Comparison of ENCODE assay signal across 15 cellular contexts in the genomic region with DNA sequence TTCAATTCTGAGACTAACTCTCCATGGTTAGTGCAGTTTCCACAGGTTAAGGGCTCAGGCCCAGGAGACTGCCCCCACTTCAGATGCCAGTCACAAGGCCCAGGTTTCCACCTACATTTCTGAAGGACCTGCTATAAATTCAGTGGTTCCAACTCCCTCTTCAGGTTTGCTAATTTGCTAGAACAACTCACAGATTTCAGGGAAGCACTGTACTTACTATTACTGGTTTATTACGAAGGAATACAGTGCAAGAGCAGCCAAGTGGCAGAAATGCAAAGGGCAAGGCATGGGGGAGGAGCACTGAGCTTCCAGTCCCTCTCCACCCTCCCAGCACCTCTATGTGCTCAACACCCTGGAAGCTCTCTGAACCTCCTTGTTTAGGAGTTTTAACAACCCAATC. TPM values are rescaled to one million over a fixed set of nuclear protein-coding genes. Genes with fewer than 3 reads are reported as not detected.
DNase-seq lines count a peak whose midpoint lies in the region; ATAC-seq, FAIRE-seq and TF ChIP-seq lines count a peak whose summit lies in the region.
"Had no signal": no experiment of that assay in that cellular context is flagged by ENCODE, and none has a peak within 500 bp of the region (broad histone marks: within the 10 kb centered on the region; RNA-seq: fewer than 3 reads in every experiment).

No MANE protein-coding gene starts in this region.

- no peaks in the 10 kb centered on the region for H3K36me3 Mint-ChIP-seq in activated T-cell treated with anti-CD3 and anti-CD28 coated beads, Interleukin-2, amount 50 U/mL, for 72 hours (ENCODE audit: insufficient read depth in 2 of 2)
- H3K36me3 Mint-ChIP-seq in activated T-cell treated with anti-CD3 and anti-CD28 coated beads, Interleukin-2, amount 50 U/mL, for 4 hours (ENCODE audit: insufficient read depth), result no peaks in the 10 kb centered on the region
- no peaks in the 10 kb centered on the region for H3K36me3 Mint-ChIP-seq in T-helper 17 cell (ENCODE audit: low read depth)

- H3K27ac Mint-ChIP-seq in activated T-cell treated with anti-CD3 and anti-CD28 coated beads, Interleukin-2, amount 50 U/mL, for 72 hours, result peak overlapping the region; percentile 1
- peak overlapping the region; percentile 94 for H3K27ac Mint-ChIP-seq in T-helper 17 cell

- no peak for ATAC-seq in activated T-cell treated with anti-CD3 and anti-CD28 coated beads, Interleukin-2, amount 50 U/mL, for 72 hours (replicated peaks in 1 of 2)
- ATAC-seq in activated T-cell treated with anti-CD3 and anti-CD28 coated beads, Interleukin-2, amount 50 U/mL, for 4 hours, result no peak
- ATAC-seq in T-helper 17 cell, result no peak
- ATAC-seq in foreskin keratinocyte, result peak; percentile 27
- no peak for ATAC-seq in GM21529 (IDR thresholded peaks at IDR 0.05; ENCODE audit: unreplicated experiment)
- no peak for ATAC-seq in GM21737 (IDR thresholded peaks at IDR 0.05; ENCODE audit: unreplicated experiment)
- ATAC-seq: K562, pancreas had no signal

- TF ChIP-seq CTCF in foreskin keratinocyte (conservative IDR thresholded peaks at IDR 0.05), result no peak

- H3K9me3 Mint-ChIP-seq in activated T-cell treated with anti-CD3 and anti-CD28 coated beads, Interleukin-2, amount 50 U/mL, for 72 hours, result peaks cover 0 to 6% of the 10 kb centered on the region in 2 donors
- peaks cover 4% of the 10 kb centered on the region for H3K9me3 Mint-ChIP-seq in activated T-cell treated with anti-CD3 and anti-CD28 coated beads, Interleukin-2, amount 50 U/mL, for 4 hours

- no peak overlapping the region for H3K4me3 ChIP-seq in small intestine (ENCODE audit: low read depth in 1 of 2, low read length in 2 of 2)
- H3K4me3 ChIP-seq: GM23248, K562, pancreas had no signal

- no peaks in the 10 kb centered on the region for H3K27me3 Mint-ChIP-seq in activated T-cell treated with anti-CD3 and anti-CD28 coated beads, Interleukin-2, amount 50 U/mL, for 72 hours (ENCODE audit: low read depth)
- no peaks in the 10 kb centered on the region for H3K27me3 Mint-ChIP-seq in activated T-cell treated with anti-CD3 and anti-CD28 coated beads, Interleukin-2, amount 50 U/mL, for 4 hours (ENCODE audit: low read depth)
- no peaks in the 10 kb centered on the region for H3K27me3 Mint-ChIP-seq in T-helper 17 cell

- no peak overlapping the region for H3K4me3 Mint-ChIP-seq in activated T-cell treated with anti-CD3 and anti-CD28 coated beads, Interleukin-2, amount 50 U/mL, for 72 hours
- no peak overlapping the region for H3K4me3 Mint-ChIP-seq in activated T-cell treated with anti-CD3 and anti-CD28 coated beads, Interleukin-2, amount 50 U/mL, for 4 hours
- peak overlapping the region; percentile 89 for H3K4me3 Mint-ChIP-seq in T-helper 17 cell

- peaks cover 29% of the 10 kb centered on the region for H3K4me1 Mint-ChIP-seq in activated T-cell treated with anti-CD3 and anti-CD28 coated beads, Interleukin-2, amount 50 U/mL, for 72 hours (ENCODE audit: low read depth)
- peaks cover 56% of the 10 kb centered on the region for H3K4me1 Mint-ChIP-seq in activated T-cell treated with anti-CD3 and anti-CD28 coated beads, Interleukin-2, amount 50 U/mL, for 4 hours (ENCODE audit: low read depth)
- H3K4me1 Mint-ChIP-seq in T-helper 17 cell, result peaks cover 32% of the 10 kb centered on the region

- H3K27ac ChIP-seq in foreskin keratinocyte (no peak overlapping the region), small intestine (ENCODE audit: low read depth in 1 of 2, low read length in 1 of 2) (peak overlapping the region; percentile 43 to 60)
- H3K27ac ChIP-seq: GM23248, pancreas had no signal

- no peak for FAIRE-seq in small intestine (lab: Jason Lieb, UNC)
- FAIRE-seq: K562, pancreas had no signal

- peaks cover 37% of the 10 kb centered on the region for H3K27me3 ChIP-seq in foreskin keratinocyte
- no peaks in the 10 kb centered on the region for H3K27me3 ChIP-seq in small intestine (ENCODE audit: control insufficient read depth in 2 of 2, insufficient read depth in 2 of 2, low read length in 2 of 2)
- H3K27me3 ChIP-seq: pancreas had no signal

- 29 to 75% (median 53%) methylated on average over 1 of the region's 1 CpG for WGBS in small intestine, 3 donors

- DNase-seq in activated T-cell treated with anti-CD3 and anti-CD28 coated beads, Interleukin-2, amount 50 U/mL, for 72 hours, result no peak
- DNase-seq in activated T-cell treated with anti-CD3 and anti-CD28 coated beads, Interleukin-2, amount 50 U/mL, for 4 hours, result no peak
- DNase-seq in T-helper 17 cell (no peak), foreskin keratinocyte (no peak), small intestine (no peak), NCI-H1417 (lab: John Stamatoyannopoulos, UW) (no peak)
- DNase-seq: activated CD8-positive, alpha-beta memory T cell treated with anti-CD3 and anti-CD28 coated beads for 24 hours; GM23248; NCI-H526 treated with DMSO at 0.1 percent for 48 hours; pancreas; stimulated activated CD4-positive, alpha-beta T cell treated with anti-CD3 and anti-CD28 coated beads, Interleukin-12 subunit alpha, Interleukin-12 subunit beta, amount 100 ng/mL, for 4 hours; T1000 had no signal

- H3K9me3 ChIP-seq in T-helper 17 cell (ENCODE audit: control insufficient read depth, low read length, poor library complexity, severe bottlenecking) (peaks cover 4% of the 10 kb centered on the region), small intestine (ENCODE audit: control insufficient read depth, low read depth) (no peaks in the 10 kb centered on the region)
- H3K9me3 ChIP-seq: pancreas had no signal

- no peaks in the 10 kb centered on the region for H3K36me3 ChIP-seq in small intestine (ENCODE audit: control insufficient read depth in 2 of 2, insufficient read depth in 2 of 2, low read length in 2 of 2)
- H3K36me3 ChIP-seq: pancreas had no signal

- no peaks in the 10 kb centered on the region for H3K4me1 ChIP-seq in foreskin keratinocyte
- H3K4me1 ChIP-seq in small intestine (ENCODE audit: control insufficient read depth in 2 of 2, insufficient read depth in 1 of 2, low read depth in 1 of 2, low read length in 1 of 2), result peaks cover 2 to 8% of the 10 kb centered on the region in 2 donors
- H3K4me1 ChIP-seq: pancreas had no signal

RNA-seq across cellular contexts. Expression of a gene that starts 39.3 kb away (rescaled TPM):
- under 1 TPM; 0.12 to 0.16 TPM for total RNA-seq in activated T-cell treated with anti-CD3 and anti-CD28 coated beads, Interleukin-2, amount 50 U/mL, for 72 hours
- total RNA-seq in activated T-cell treated with anti-CD3 and anti-CD28 coated beads, Interleukin-2, amount 50 U/mL, for 4 hours, result 1 to 10 TPM in 1 of 3 donors, under 1 TPM in 2; 0.82 to 1.1 (median 0.87) TPM
- total RNA-seq in T-helper 17 cell (1 to 10 TPM; 4.8 to 7.3 TPM), foreskin keratinocyte (not detected in 2 replicates)
- polyA plus RNA-seq in foreskin keratinocyte (not detected in 2 replicates), small intestine (10 to 100 TPM; 11.4 to 30.3 (median 14.1) TPM)
- total RNA-seq: K562 had no signal
